8 cellular contexts compared by ENCODE assay signal in genomic region chr9:133115604-133116345, GRCh38.
DNase-seq lines count a peak whose midpoint lies in the region; ATAC-seq and TF ChIP-seq lines count a peak whose summit lies in the region.

No MANE protein-coding gene starts in this region.

- no peaks in the 10 kb centered on the region for H3K9me3 ChIP-seq in duodenal mucosa (ENCODE audit: control insufficient read depth in 1 of 2, low read length in 2 of 2)
- H3K9me3 ChIP-seq in HAP-1: no peaks in the 10 kb centered on the region

- peaks cover 76 to 80% of the 10 kb centered on the region in 2 donors for H3K4me1 ChIP-seq in duodenal mucosa (ENCODE audit: control insufficient read depth in 1 of 2, insufficient read depth in 2 of 2, low read length in 2 of 2)
- H3K4me1 ChIP-seq in HAP-1: no peaks in the 10 kb centered on the region; the same call in 1 of the 2 replicates

- peak overlapping the region; percentile 20 to 35 for H3K9ac ChIP-seq in duodenal mucosa (ENCODE audit: low read depth in 1 of 2, low read length in 2 of 2)

- H3K27me3 ChIP-seq in duodenal mucosa (ENCODE audit: control insufficient read depth in 1 of 2, insufficient read depth in 2 of 2, low read length in 2 of 2) (no peaks in the 10 kb centered on the region), HAP-1 (ENCODE audit: low read depth) (no peaks in the 10 kb centered on the region)

- TF ChIP-seq POLR2A in GM18505 (IDR thresholded peaks at IDR 0.05; ENCODE audit: borderline replicate concordance, extremely low read depth, insufficient read depth, insufficient read length): peak; percentile 88

- in situ Hi-C loops in HAP-1 (cut with MboI; ENCODE audit: low sequenced_read_pairs): no loop called here

- no peak overlapping the region for H3K27ac ChIP-seq in duodenal mucosa (ENCODE audit: low read depth, low read length)

- peak overlapping the region in 1 of 2 donors; percentile 1 for H3K4me3 ChIP-seq in duodenal mucosa (ENCODE audit: low read depth in 1 of 2, low read length in 2 of 2)
- no peak overlapping the region for H3K4me3 ChIP-seq in HAP-1

- ATAC-seq in GM18505 (IDR thresholded peaks at IDR 0.05; ENCODE audit: unreplicated experiment) (peak; percentile 65), HG02571 (IDR thresholded peaks at IDR 0.05; ENCODE audit: unreplicated experiment) (peak; percentile 79)

- peak; percentile 45 for DNase-seq in T1000 (lab: John Stamatoyannopoulos, UW)
- peak; percentile 52 to 60 for DNase-seq in stimulated activated CD4-positive, alpha-beta T cell treated with anti-CD3 and anti-CD28 coated beads, Interleukin-12 subunit alpha, Interleukin-12 subunit beta, amount 100 ng/mL, for 24 hours (ENCODE audit: low read depth in 2 of 2)
- no peak for DNase-seq in NOMO-1 treated with DMSO at 0.1 percent for 48 hours (lab: John Stamatoyannopoulos, UW; ENCODE audit: unreplicated experiment)
- DNase-seq in HAP-1 (ENCODE audit: low spot score in 2 of 2): no peak
- DNase-seq in DMS 273 (lab: John Stamatoyannopoulos, UW; ENCODE audit: unreplicated experiment): no peak

- H3K36me3 ChIP-seq in duodenal mucosa (ENCODE audit: control insufficient read depth in 1 of 2, insufficient read depth in 2 of 2, low read length in 2 of 2) (peaks cover 0 to 18% of the 10 kb centered on the region in 2 donors), HAP-1 (replicated peaks) (peaks cover 5% of the 10 kb centered on the region; the same call in 1 of the 2 replicates)

Comparison
In these comparisons a context has a peak if more than half of its experiments do, and no peak if none do; other contexts are left out.
1. DNase-seq: peak in T1000 (single experiment) and stimulated activated CD4-positive, alpha-beta T cell treated with anti-CD3 and anti-CD28 coated beads, Interleukin-12 subunit alpha, Interleukin-12 subunit beta, amount 100 ng/mL, for 24 hours (2 of 2); none in NOMO-1 treated with DMSO at 0.1 percent for 48 hours (single experiment), HAP-1 (0 of 2) and DMS 273 (single experiment).